In the genomic region with DNA sequence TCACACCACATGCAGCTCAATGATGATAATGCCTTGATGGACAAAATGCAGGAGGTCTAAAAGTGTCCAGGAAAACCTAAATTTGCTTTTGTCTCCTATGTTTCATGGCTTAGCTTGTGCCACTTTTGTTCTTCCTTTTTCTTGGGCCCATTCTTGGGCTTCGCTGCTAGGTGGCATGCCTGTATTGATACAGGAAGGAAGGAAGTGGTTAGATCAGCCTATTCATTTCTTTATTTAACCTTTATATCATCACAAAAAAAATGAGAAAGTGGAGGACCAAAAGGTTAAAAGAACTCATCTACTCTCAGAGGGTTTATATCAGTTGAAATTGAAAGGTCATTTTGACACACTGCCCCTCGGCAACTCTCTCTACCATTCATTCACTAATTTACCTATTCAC, we compare ENCODE assay signal across 17 cellular contexts.
DNase-seq lines count a peak whose midpoint lies in the region; ATAC-seq and TF ChIP-seq lines count a peak whose summit lies in the region.
"Had no signal": no experiment of that assay in that cellular context is flagged by ENCODE, and none has a peak within 500 bp of the region (broad histone marks: within the 10 kb centered on the region; RNA-seq: fewer than 3 reads in every experiment).

No MANE protein-coding gene starts in this region.

- no peak overlapping the region for H3K18ac ChIP-seq in mesenchymal stem cell (ENCODE audit: low read depth in 1 of 2, low read length in 2 of 2)

- peaks cover 39 to 54% (median 52%) of the 10 kb centered on the region in 3 donors for H3K4me1 Mint-ChIP-seq in CD8-positive, alpha-beta memory T cell

- H3K4me2 ChIP-seq in BLaER1 treated with 17β-estradiol and CSF1 and Interleukin-3, amounts not matched to agents 10 nM and 100 nM = peak overlapping the region; percentile 64 to 90 (median 82)
- H3K4me2 ChIP-seq in OCI-LY3 (ENCODE audit: low read length) (peak overlapping the region; percentile 42), mesenchymal stem cell (ENCODE audit: low read length, poor library complexity, severe bottlenecking) (no peak overlapping the region)
- H3K4me2 ChIP-seq: GM23338, PC-9 had no signal

- H3K27ac ChIP-seq in BLaER1 treated with 17β-estradiol and CSF1 and Interleukin-3, amounts not matched to agents 10 nM and 100 nM = peak overlapping the region in 10 of 11 experiments; percentile 13 to 70 (median 49); a peak in 16 of 22 replicates
- H3K27ac ChIP-seq in CD8-positive, alpha-beta memory T cell (ENCODE audit: low read depth, low read length) = no peak overlapping the region
- H3K27ac ChIP-seq in OCI-LY3 (ENCODE audit: low read length) (no peak overlapping the region), mesenchymal stem cell (ENCODE audit: low read length, poor library complexity, severe bottlenecking) (no peak overlapping the region), left lung (no peak overlapping the region)
- H3K27ac ChIP-seq: C4-2B, left ventricle myocardium inferior, PC-9, right lobe of liver had no signal

- no peaks in the 10 kb centered on the region for H3K9me3 Mint-ChIP-seq in CD8-positive, alpha-beta memory T cell
- H3K9me3 Mint-ChIP-seq: GM23338 had no signal

- no peak overlapping the region for H3K4ac ChIP-seq in mesenchymal stem cell (ENCODE audit: low read depth in 1 of 2, low read length in 2 of 2)

- H4K91ac ChIP-seq in mesenchymal stem cell (ENCODE audit: low read length) = no peak overlapping the region

- no peaks in the 10 kb centered on the region for H3K79me1 ChIP-seq in mesenchymal stem cell (replicated peaks; ENCODE audit: low read length, poor library complexity, severe bottlenecking)

- no peak overlapping the region for H4K8ac ChIP-seq in mesenchymal stem cell (ENCODE audit: low read length)

- H3K4me3 ChIP-seq in BLaER1 treated with 17β-estradiol and CSF1 and Interleukin-3, amounts not matched to agents 10 nM and 100 nM = peak overlapping the region in 3 of 10 experiments; percentile 9 to 22 (median 18); a peak in 1 of 20 replicates
- H3K4me3 ChIP-seq in CD8-positive, alpha-beta memory T cell (ENCODE audit: low read length) = no peak overlapping the region
- H3K4me3 ChIP-seq in OCI-LY3 (ENCODE audit: low read length) = no peak overlapping the region; the same call in 1 of the 2 replicates
- no peak overlapping the region for H3K4me3 ChIP-seq in mesenchymal stem cell (ENCODE audit: insufficient read depth in 1 of 2, low read depth in 1 of 2, low read length in 2 of 2)
- H3K4me3 ChIP-seq in left lung = no peak overlapping the region
- H3K4me3 ChIP-seq: GM23338, left ventricle myocardium inferior, PC-9, right lobe of liver had no signal

- H2BK15ac ChIP-seq in mesenchymal stem cell (ENCODE audit: low read depth, poor library complexity, severe bottlenecking) = no peak overlapping the region

- H2AFZ ChIP-seq in OCI-LY3 (ENCODE audit: low read depth, low read length) (0 out of 2 replicates have a peak overlapping the region, but pooled peaks have one; percentile 2), mesenchymal stem cell (ENCODE audit: low read depth, low read length) (no peak overlapping the region)
- H2AFZ ChIP-seq: GM23338, PC-9 had no signal

- H3K27ac Mint-ChIP-seq in CD8-positive, alpha-beta memory T cell = peak overlapping the region in 7 of 8 donors; percentile 48 to 87 (median 75)
- H3K27ac Mint-ChIP-seq: GM23338 had no signal

- H2BK5ac ChIP-seq in mesenchymal stem cell (ENCODE audit: low read depth, low read length, poor library complexity, severe bottlenecking) = no peak overlapping the region

- peaks cover 0 to 93% (median 10%) of the 10 kb centered on the region in 11 experiments; a peak in 12 of 22 replicates for H3K36me3 ChIP-seq in BLaER1 treated with 17β-estradiol and CSF1 and Interleukin-3, amounts not matched to agents 10 nM and 100 nM
- no peaks in the 10 kb centered on the region for H3K36me3 ChIP-seq in CD8-positive, alpha-beta memory T cell (ENCODE audit: insufficient read depth, low read length)
- H3K36me3 ChIP-seq in OCI-LY3 (replicated peaks; ENCODE audit: low read depth, low read length) (no peaks in the 10 kb centered on the region), mesenchymal stem cell (ENCODE audit: control insufficient read depth in 1 of 2, insufficient read depth in 2 of 2, low read depth in 1 of 2, low read length in 2 of 2) (no peaks in the 10 kb centered on the region), left lung (peaks cover 0 to 8% of the 10 kb centered on the region in 2 donors)
- H3K36me3 ChIP-seq: left ventricle myocardium inferior, right lobe of liver had no signal

- intact Hi-C loops in left lung (cut with DNase I) = no loop called here

- no peak overlapping the region for H3K23ac ChIP-seq in mesenchymal stem cell (ENCODE audit: low read length in 2 of 2)

- POLR2A ChIA-PET in CD8-positive, alpha-beta memory T cell (lab: Charles Lee) = interaction anchor here (0.7 kb wide), 1 partner anchor 1163 kb away, joined by 3 read pairs; no protein-coding TSS in a partner anchor

- H3K9ac ChIP-seq in BLaER1 treated with 17β-estradiol and CSF1 and Interleukin-3, amounts not matched to agents 10 nM and 100 nM = peak overlapping the region in 4 of 11 experiments; percentile 10 to 30 (median 18); a peak in 2 of 22 replicates
- H3K9ac ChIP-seq in OCI-LY3 (ENCODE audit: low read length) = no peak overlapping the region
- H3K9ac ChIP-seq in mesenchymal stem cell (ENCODE audit: low read length) = no peak overlapping the region

- H3K14ac ChIP-seq in mesenchymal stem cell (ENCODE audit: low read length in 2 of 2) = no peak overlapping the region

- peaks cover 22 to 36% (median 26%) of the 10 kb centered on the region in 10 experiments for H3K4me1 ChIP-seq in BLaER1 treated with 17β-estradiol and CSF1 and Interleukin-3, amounts not matched to agents 10 nM and 100 nM
- H3K4me1 ChIP-seq in CD8-positive, alpha-beta memory T cell (ENCODE audit: insufficient read depth, low read length) = peaks cover 23% of the 10 kb centered on the region
- peaks cover 38% of the 10 kb centered on the region for H3K4me1 ChIP-seq in OCI-LY3 (ENCODE audit: low read length)
- peaks cover 2% of the 10 kb centered on the region for H3K4me1 ChIP-seq in mesenchymal stem cell (ENCODE audit: control insufficient read depth, insufficient read depth, low read depth, low read length)
- H3K4me1 ChIP-seq in left lung = peaks cover 0 to 9% of the 10 kb centered on the region in 2 donors
- H3K4me1 ChIP-seq: right lobe of liver had no signal

- no peak overlapping the region for H2AK5ac ChIP-seq in mesenchymal stem cell (ENCODE audit: low read length, severe bottlenecking)

- 100% methylated on average over 1 of the region's 2 CpGs for WGBS in mesenchymal stem cell

- H3K27me3 ChIP-seq in BLaER1 treated with 17β-estradiol and CSF1 and Interleukin-3, amounts not matched to agents 10 nM and 100 nM = no peaks in the 10 kb centered on the region
- H3K27me3 ChIP-seq in CD8-positive, alpha-beta memory T cell (ENCODE audit: insufficient read depth, low read length, poor library complexity, severe bottlenecking) = no peaks in the 10 kb centered on the region
- H3K27me3 ChIP-seq in OCI-LY3 (ENCODE audit: low read depth, low read length) = no peaks in the 10 kb centered on the region
- H3K27me3 ChIP-seq in mesenchymal stem cell (ENCODE audit: control insufficient read depth in 1 of 2, insufficient read depth in 1 of 2, low read length in 2 of 2) = peaks cover 0 to 38% of the 10 kb centered on the region in 2 experiments
- no peaks in the 10 kb centered on the region for H3K27me3 ChIP-seq in left lung
- H3K27me3 ChIP-seq: right lobe of liver had no signal

- peaks cover 5 to 27% (median 15%) of the 10 kb centered on the region in 3 donors for H3K36me3 Mint-ChIP-seq in CD8-positive, alpha-beta memory T cell

- no peaks in the 10 kb centered on the region for H3K79me2 ChIP-seq in OCI-LY3 (ENCODE audit: low read length)

- DNase-seq in CD8-positive, alpha-beta memory T cell = peak in 3 of 5 donors; percentile 5 to 59 (median 20)
- DNase-seq in central memory CD4-positive, alpha-beta T cell = peak; percentile 19
- DNase-seq in mesenchymal stem cell = no peak
- DNase-seq in GM13976 (ENCODE audit: low spot score) = no peak
- DNase-seq in left lung = no peak
- DNase-seq: amygdala, dermis blood vessel endothelial cell, hypothalamus, left ventricle myocardium inferior, NCI-H1417, PC-9, right lobe of liver had no signal

- H3K4me3 Mint-ChIP-seq in CD8-positive, alpha-beta memory T cell = peak overlapping the region in 6 of 7 donors; percentile 26 to 79 (median 63)
- H3K4me3 Mint-ChIP-seq: GM23338 had no signal

- TF ChIP-seq CTCF in OCI-LY3 (IDR thresholded peaks at IDR 0.05; ENCODE audit: low read depth, low read length) = peak; percentile 42
- TF ChIP-seq CTCF in GM13976 (IDR thresholded peaks at IDR 0.05; ENCODE audit: borderline replicate concordance, control extremely low read depth, extremely low read depth, insufficient read depth, missing control alignments) = no peak
- TF ChIP-seq CTCF in left lung (IDR thresholded peaks at IDR 0.05) = no peak

- no peak for ATAC-seq in HG03378 (IDR thresholded peaks at IDR 0.05; ENCODE audit: unreplicated experiment)
- no peak for ATAC-seq in left lung
- ATAC-seq: GM23338, right lobe of liver had no signal

- in situ Hi-C loops in GM13976 (cut with MboI; ENCODE audit: low sequenced_read_pairs, unreplicated experiment) = no loop called here

- H3K9me3 ChIP-seq in BLaER1 treated with 17β-estradiol and CSF1 and Interleukin-3, amounts not matched to agents 10 nM and 100 nM (replicated peaks in 1 of 11) = peaks cover 0 to 7% (median 0%) of the 10 kb centered on the region in 11 experiments; a peak in 2 of 22 replicates
- H3K9me3 ChIP-seq in CD8-positive, alpha-beta memory T cell (ENCODE audit: low read length) = no peaks in the 10 kb centered on the region
- H3K9me3 ChIP-seq in OCI-LY3 (ENCODE audit: insufficient read depth, low read length) (no peaks in the 10 kb centered on the region), mesenchymal stem cell (ENCODE audit: control insufficient read depth, low read length) (no peaks in the 10 kb centered on the region), left lung (no peaks in the 10 kb centered on the region)
- H3K9me3 ChIP-seq: left ventricle myocardium inferior, right lobe of liver had no signal

- H3K27me3 Mint-ChIP-seq in CD8-positive, alpha-beta memory T cell = no peaks in the 10 kb centered on the region

- H2BK120ac ChIP-seq in mesenchymal stem cell (ENCODE audit: low read depth, low read length) = no peak overlapping the region

- CTCF ChIA-PET in CD8-positive, alpha-beta memory T cell (lab: Charles Lee) = interaction anchor here (0.7 to 4.0 kb wide), 8 partner anchors 11 to 796 kb away, joined by 3 to 11 read pairs (median 3); no protein-coding TSS in a partner anchor

- no peak overlapping the region for H2BK12ac ChIP-seq in mesenchymal stem cell (ENCODE audit: low read length in 2 of 2)

- peaks cover 0 to 20% (median 0%) of the 10 kb centered on the region in 11 experiments; a peak in 2 of 22 replicates for H4K20me1 ChIP-seq in BLaER1 treated with 17β-estradiol and CSF1 and Interleukin-3, amounts not matched to agents 10 nM and 100 nM
- H4K20me1 ChIP-seq in OCI-LY3 (ENCODE audit: insufficient read depth, low read length) = no peaks in the 10 kb centered on the region

Comparison
In these comparisons a context has a peak if more than half of its experiments do, and no peak if none do; other contexts are left out.
1. H3K27ac ChIP-seq: peak in BLaER1 treated with 17β-estradiol and CSF1 and Interleukin-3, amounts not matched to agents 10 nM and 100 nM (10 of 11); none in CD8-positive, alpha-beta memory T cell (single experiment), OCI-LY3 (single experiment), mesenchymal stem cell (single experiment) and left lung (0 of 2).
2. DNase-seq: peak in CD8-positive, alpha-beta memory T cell (3 of 5) and central memory CD4-positive, alpha-beta T cell (single experiment); none in mesenchymal stem cell (single experiment), GM13976 (single experiment) and left lung (0 of 2).